1 cellular context compared by ENCODE assay signal in genomic region chr17:28170771-28171170, GRCh38.
TF ChIP-seq lines count a peak whose summit lies in the region.

No MANE protein-coding gene starts in this region.

TF ChIP-seq in GM12878, 131 proteins besides CTCF, POLR2A, EP300 and RAD21 (continued from another document):
- no peak for TF ChIP-seq BCLAF1 (IDR thresholded peaks at IDR 0.05)
